Comparison of ENCODE assay signal across 15 cellular contexts in genomic region chr5:116645627-116646026, GRCh38.
DNase-seq lines count a peak whose midpoint lies in the region; ATAC-seq and TF ChIP-seq lines count a peak whose summit lies in the region.
"Had no signal": no experiment of that assay in that cellular context is flagged by ENCODE, and none has a peak within 500 bp of the region (broad histone marks: within the 10 kb centered on the region; RNA-seq: fewer than 3 reads in every experiment).

No MANE protein-coding gene starts in this region.

- intact Hi-C loops in uterus (cut with DNase I; ENCODE audit: low total_unique reads), result no loop called here
- intact Hi-C loops in activated CD4-positive, alpha-beta memory T cell treated with anti-CD3 and anti-CD28 coated beads for 36 hours (cut with micrococcal nuclease), result no loop called here

- H3K36me3 Mint-ChIP-seq in mesothelial cell of epicardium (no peaks in the 10 kb centered on the region), T-cell (no peaks in the 10 kb centered on the region)
- H3K36me3 Mint-ChIP-seq in activated CD4-positive, alpha-beta memory T cell treated with anti-CD3 and anti-CD28 coated beads for 36 hours, result no peaks in the 10 kb centered on the region
- H3K36me3 Mint-ChIP-seq: memory B cell had no signal

- H3K27me3 ChIP-seq in uterus, result no peaks in the 10 kb centered on the region
- H3K27me3 ChIP-seq: BLaER1 treated with 17β-estradiol and CSF1 and Interleukin-3, amounts not matched to agents 10 nM and 100 nM had no signal

- H3K4me3 Mint-ChIP-seq in mesothelial cell of epicardium (no peak overlapping the region), T-cell (no peak overlapping the region)
- no peak overlapping the region for H3K4me3 Mint-ChIP-seq in activated CD4-positive, alpha-beta memory T cell treated with anti-CD3 and anti-CD28 coated beads for 36 hours
- H3K4me3 Mint-ChIP-seq: activated T-cell treated with anti-CD3 and anti-CD28 coated beads, Interleukin-2, amount 50 U/mL, for 4 hours; memory B cell had no signal

- no peaks in the 10 kb centered on the region for H3K9me3 ChIP-seq in uterus
- H3K9me3 ChIP-seq: BLaER1 treated with 17β-estradiol and CSF1 and Interleukin-3, amounts not matched to agents 10 nM and 100 nM; HAP-1 had no signal

- H3K27ac Mint-ChIP-seq in mesothelial cell of epicardium (no peak overlapping the region), T-cell (no peak overlapping the region)
- no peak overlapping the region for H3K27ac Mint-ChIP-seq in activated CD4-positive, alpha-beta memory T cell treated with anti-CD3 and anti-CD28 coated beads for 36 hours
- H3K27ac Mint-ChIP-seq: memory B cell had no signal

- DNase-seq in kidney tubule cell (ENCODE audit: low spot score) (peak; percentile 87), uterus (no peak), mesothelial cell of epicardium (ENCODE audit: low spot score in 2 of 2, unreplicated experiment in 2 of 2) (no peak), T-cell (no peak)
- DNase-seq in activated CD4-positive, alpha-beta memory T cell treated with anti-CD3 and anti-CD28 coated beads for 36 hours, result no peak
- DNase-seq: activated T-cell treated with anti-CD3 and anti-CD28 coated beads, Interleukin-2, amount 50 U/mL, for 4 hours; amygdala; cortex of kidney had no signal

- CTCF ChIA-PET in activated CD4-positive, alpha-beta memory T cell treated with anti-CD3 and anti-CD28 coated beads for 36 hours (lab: Charles Lee), result no interaction called here
- CTCF ChIA-PET in T-cell (lab: Charles Lee), result no interaction called here

- H3K4me3 ChIP-seq in uterus, result no peak overlapping the region
- H3K4me3 ChIP-seq: BLaER1 treated with 17β-estradiol and CSF1 and Interleukin-3, amounts not matched to agents 10 nM and 100 nM; HAP-1; skin epidermis had no signal

- H3K36me3 ChIP-seq in uterus, result no peaks in the 10 kb centered on the region
- H3K36me3 ChIP-seq: BLaER1 treated with 17β-estradiol and CSF1 and Interleukin-3, amounts not matched to agents 10 nM and 100 nM; HAP-1 had no signal

- H3K4me1 Mint-ChIP-seq in mesothelial cell of epicardium (no peaks in the 10 kb centered on the region), T-cell (no peaks in the 10 kb centered on the region)
- no peaks in the 10 kb centered on the region for H3K4me1 Mint-ChIP-seq in activated CD4-positive, alpha-beta memory T cell treated with anti-CD3 and anti-CD28 coated beads for 36 hours (ENCODE audit: low read depth)
- H3K4me1 Mint-ChIP-seq: memory B cell had no signal

- no peaks in the 10 kb centered on the region for H3K4me1 ChIP-seq in uterus
- H3K4me1 ChIP-seq: BLaER1 treated with 17β-estradiol and CSF1 and Interleukin-3, amounts not matched to agents 10 nM and 100 nM; HAP-1 had no signal

- POLR2A ChIA-PET in activated CD4-positive, alpha-beta memory T cell treated with anti-CD3 and anti-CD28 coated beads for 36 hours (lab: Charles Lee), result no interaction called here
- POLR2A ChIA-PET in T-cell (lab: Charles Lee), result no interaction called here

- no peaks in the 10 kb centered on the region for H3K9me3 Mint-ChIP-seq in mesothelial cell of epicardium
- no peaks in the 10 kb centered on the region for H3K9me3 Mint-ChIP-seq in activated CD4-positive, alpha-beta memory T cell treated with anti-CD3 and anti-CD28 coated beads for 36 hours
- H3K9me3 Mint-ChIP-seq in T-cell, result no peaks in the 10 kb centered on the region
- H3K9me3 Mint-ChIP-seq: activated T-cell treated with anti-CD3 and anti-CD28 coated beads, Interleukin-2, amount 50 U/mL, for 4 hours; memory B cell had no signal

- TF ChIP-seq POLR2A in uterus (IDR thresholded peaks at IDR 0.05), result no peak

- TF ChIP-seq CTCF in uterus (IDR thresholded peaks at IDR 0.05) (no peak), mesothelial cell of epicardium (IDR thresholded peaks at IDR 0.05; ENCODE audit: unreplicated experiment) (no peak)

- H3K27ac ChIP-seq in uterus, result no peak overlapping the region
- H3K27ac ChIP-seq: BLaER1 treated with 17β-estradiol and CSF1 and Interleukin-3, amounts not matched to agents 10 nM and 100 nM; skin epidermis had no signal

- ATAC-seq in GM18907 (IDR thresholded peaks at IDR 0.05; ENCODE audit: unreplicated experiment), result peak; percentile 91
- peak; percentile 61 for ATAC-seq in HG02571 (IDR thresholded peaks at IDR 0.05; ENCODE audit: unreplicated experiment)
- peak; percentile 78 for ATAC-seq in HG03196 (IDR thresholded peaks at IDR 0.05; ENCODE audit: unreplicated experiment)
- ATAC-seq in T-cell (replicated peaks in 1 of 4), result no peak
- ATAC-seq: activated T-cell treated with anti-CD3 and anti-CD28 coated beads, Interleukin-2, amount 50 U/mL, for 4 hours had no signal

- H3K27me3 Mint-ChIP-seq in mesothelial cell of epicardium (ENCODE audit: low read depth) (no peaks in the 10 kb centered on the region), T-cell (peaks cover 0 to 3% of the 10 kb centered on the region in 2 donors)
- no peaks in the 10 kb centered on the region for H3K27me3 Mint-ChIP-seq in activated CD4-positive, alpha-beta memory T cell treated with anti-CD3 and anti-CD28 coated beads for 36 hours
- H3K27me3 Mint-ChIP-seq: memory B cell had no signal

Comparison
In these comparisons a context has a peak if more than half of its experiments do, and no peak if none do; other contexts are left out.
1. ATAC-seq: peak in GM18907 (single experiment), HG02571 (single experiment) and HG03196 (single experiment); none in T-cell (0 of 4).